7 cellular contexts compared by ENCODE assay signal in genomic region chr17:45430738-45431530, GRCh38. TPM values are rescaled to one million over a fixed set of nuclear protein-coding genes. Genes with fewer than 3 reads are reported as not detected.
DNase-seq lines count a peak whose midpoint lies in the region; ATAC-seq and FAIRE-seq lines count a peak whose summit lies in the region.

No MANE protein-coding gene starts in this region.

- H3K36me3 ChIP-seq in small intestine (ENCODE audit: control insufficient read depth in 2 of 2, insufficient read depth in 2 of 2, low read length in 2 of 2): no peaks in the 10 kb centered on the region

- DNase-seq in activated CD8-positive, alpha-beta memory T cell treated with anti-CD3 and anti-CD28 coated beads, Interleukin-2, amount 10 ng/mL, durations not matched to agents 7 days and 5 days: peak; percentile 84
- DNase-seq in right cardiac atrium (peak in 1 of 3 donors; percentile 66), small intestine (peak; percentile 75), GDM1 (lab: John Stamatoyannopoulos, UW) (no peak)

- CTCF ChIA-PET in activated CD8-positive, alpha-beta memory T cell treated with anti-CD3 and anti-CD28 coated beads, Interleukin-2, amount 10 ng/mL, durations not matched to agents 7 days and 5 days (lab: Charles Lee): interaction anchor here (0.8 to 1.5 kb wide), 6 partner anchors 23 to 233 kb away, joined by 3 to 6 read pairs (median 4); partner anchors contain the start of gene MAP3K14

- no peaks in the 10 kb centered on the region for H3K9me3 Mint-ChIP-seq in activated CD8-positive, alpha-beta memory T cell treated with anti-CD3 and anti-CD28 coated beads, Interleukin-2, amount 10 ng/mL, durations not matched to agents 7 days and 5 days (ENCODE audit: low read depth)

- H3K9me3 ChIP-seq in right cardiac atrium (ENCODE audit: control insufficient read depth, low read length) (no peaks in the 10 kb centered on the region), small intestine (ENCODE audit: control insufficient read depth, low read depth) (no peaks in the 10 kb centered on the region)

- H3K4me3 ChIP-seq in right cardiac atrium (ENCODE audit: low read length) (peak overlapping the region; percentile 50), small intestine (ENCODE audit: low read depth in 1 of 2, low read length in 2 of 2) (peak overlapping the region; percentile 45 to 51)

- peaks cover 26% of the 10 kb centered on the region for H3K4me1 Mint-ChIP-seq in activated CD8-positive, alpha-beta memory T cell treated with anti-CD3 and anti-CD28 coated beads, Interleukin-2, amount 10 ng/mL, durations not matched to agents 7 days and 5 days

- H3K27ac ChIP-seq in right cardiac atrium (ENCODE audit: low read length): no peak overlapping the region
- H3K27ac ChIP-seq in small intestine (ENCODE audit: low read depth in 1 of 2, low read length in 1 of 2): peak overlapping the region in 1 of 2 donors; percentile 83

- intact Hi-C loops in right cardiac atrium (cut with DNase I): no loop called here

- H3K27me3 ChIP-seq in right cardiac atrium (ENCODE audit: control insufficient read depth, insufficient read depth): no peaks in the 10 kb centered on the region
- peaks cover 0 to 2% of the 10 kb centered on the region in 2 donors for H3K27me3 ChIP-seq in small intestine (ENCODE audit: control insufficient read depth in 2 of 2, insufficient read depth in 2 of 2, low read length in 2 of 2)

- H3K4me3 Mint-ChIP-seq in activated CD8-positive, alpha-beta memory T cell treated with anti-CD3 and anti-CD28 coated beads, Interleukin-2, amount 10 ng/mL, durations not matched to agents 7 days and 5 days: peak overlapping the region; percentile 86

- WGBS in right cardiac atrium: 18% methylated on average over 47 of the region's 47 CpGs
- WGBS in small intestine, 3 donors: 3 to 11% (median 9%) methylated on average over 39 to 47 of the region's 47 CpGs

- peaks cover 7% of the 10 kb centered on the region for H3K36me3 Mint-ChIP-seq in activated CD8-positive, alpha-beta memory T cell treated with anti-CD3 and anti-CD28 coated beads, Interleukin-2, amount 10 ng/mL, durations not matched to agents 7 days and 5 days

- H3K4me1 ChIP-seq in right cardiac atrium (ENCODE audit: control insufficient read depth, insufficient read depth, low read length) (peaks cover 2% of the 10 kb centered on the region), small intestine (ENCODE audit: control insufficient read depth in 2 of 2, insufficient read depth in 1 of 2, low read depth in 1 of 2, low read length in 1 of 2) (peaks cover 4 to 6% of the 10 kb centered on the region in 2 donors)

- ATAC-seq in GM18867 (IDR thresholded peaks at IDR 0.05; ENCODE audit: unreplicated experiment): peak; percentile 34
- ATAC-seq in HG02970 (IDR thresholded peaks at IDR 0.05; ENCODE audit: low FRiP score, unreplicated experiment): peak; percentile 9
- ATAC-seq in activated CD8-positive, alpha-beta memory T cell treated with anti-CD3 and anti-CD28 coated beads, Interleukin-2, amount 10 ng/mL, durations not matched to agents 7 days and 5 days: peak; percentile 41
- no peak for ATAC-seq in right cardiac atrium
- ATAC-seq in GM18517 (IDR thresholded peaks at IDR 0.05; ENCODE audit: unreplicated experiment): no peak

- H3K27ac Mint-ChIP-seq in activated CD8-positive, alpha-beta memory T cell treated with anti-CD3 and anti-CD28 coated beads, Interleukin-2, amount 10 ng/mL, durations not matched to agents 7 days and 5 days: peak overlapping the region; percentile 88

- no peaks in the 10 kb centered on the region for H3K27me3 Mint-ChIP-seq in activated CD8-positive, alpha-beta memory T cell treated with anti-CD3 and anti-CD28 coated beads, Interleukin-2, amount 10 ng/mL, durations not matched to agents 7 days and 5 days

- FAIRE-seq in small intestine (lab: Jason Lieb, UNC): no peak

RNA-seq across cellular contexts. Expression of gene ARHGAP27, which starts 1.7 kb away (rescaled TPM):
- total RNA-seq in activated CD8-positive, alpha-beta memory T cell treated with anti-CD3 and anti-CD28 coated beads, Interleukin-2, amount 10 ng/mL, durations not matched to agents 7 days and 5 days: 100 to 1,000 TPM in 1 of 2 experiments, 10 to 100 TPM in 1; 79.5 to 104 TPM
- 10 to 100 TPM; 25.1 to 32.0 (median 28.1) TPM for total RNA-seq in right cardiac atrium
- polyA plus RNA-seq in right cardiac atrium (26.8 TPM), small intestine (100 to 1,000 TPM in 2 of 3 donors, 10 to 100 TPM in 1; 65.2 to 132 (median 106) TPM)

RNA-seq across cellular contexts. Expression of gene PLEKHM1, which starts 59.6 kb away (rescaled TPM):
- total RNA-seq in activated CD8-positive, alpha-beta memory T cell treated with anti-CD3 and anti-CD28 coated beads, Interleukin-2, amount 10 ng/mL, durations not matched to agents 7 days and 5 days: 10 to 100 TPM; 49.0 to 51.2 TPM
- 10 to 100 TPM; 26.3 to 31.0 (median 29.4) TPM for total RNA-seq in right cardiac atrium
- polyA plus RNA-seq in right cardiac atrium (11.9 TPM), small intestine (10 to 100 TPM; 12.2 to 13.9 (median 12.2) TPM)

Comparison
In these comparisons a context has a peak if more than half of its experiments do, and no peak if none do; other contexts are left out.
1. ATAC-seq: peak in GM18867 (single experiment), HG02970 (single experiment) and activated CD8-positive, alpha-beta memory T cell treated with anti-CD3 and anti-CD28 coated beads, Interleukin-2, amount 10 ng/mL, durations not matched to agents 7 days and 5 days (single experiment); none in right cardiac atrium (0 of 2) and GM18517 (single experiment).